ENCODE assay signal across 22 cellular contexts in the genomic region with DNA sequence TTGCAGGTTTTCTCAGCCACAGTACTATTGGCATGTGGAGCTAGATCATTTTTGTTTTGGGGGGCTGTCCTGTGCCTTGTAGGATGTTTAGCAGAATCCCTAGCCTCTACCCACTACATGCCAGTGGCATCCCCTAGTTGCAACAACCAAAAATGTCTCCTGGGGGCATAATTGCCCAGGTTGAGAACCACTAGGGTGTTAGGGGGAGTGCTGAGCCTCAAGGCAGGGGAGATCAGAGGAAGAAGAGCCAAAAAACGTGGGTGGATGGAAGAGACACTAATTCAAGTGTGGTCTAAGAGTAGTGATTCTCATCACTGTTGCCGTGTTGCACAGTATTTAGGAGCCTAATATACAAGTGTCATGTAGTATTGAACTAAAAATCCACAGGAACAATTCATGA. TPM values are rescaled to one million over a fixed set of nuclear protein-coding genes. Genes with fewer than 3 reads are reported as not detected.
DNase-seq lines count a peak whose midpoint lies in the region; ATAC-seq, FAIRE-seq and TF ChIP-seq lines count a peak whose summit lies in the region.
"Had no signal": no experiment of that assay in that cellular context is flagged by ENCODE, and none has a peak within 500 bp of the region (broad histone marks: within the 10 kb centered on the region; RNA-seq: fewer than 3 reads in every experiment).

No MANE protein-coding gene starts in this region.

- H2AFZ ChIP-seq in GM12878 (ENCODE audit: control insufficient read depth, low read depth, low read length) (no peak overlapping the region), osteoblast (ENCODE audit: low read length) (no peak overlapping the region)

- H3K4me3 ChIP-seq in Jurkat, Clone E6-1 (ENCODE audit: low read length): no peak overlapping the region
- H3K4me3 ChIP-seq in GM12878 (no peak overlapping the region), osteoblast (ENCODE audit: insufficient read depth, low read length) (no peak overlapping the region)
- H3K4me3 ChIP-seq in CD8-positive, alpha-beta memory T cell (ENCODE audit: low read length): no peak overlapping the region
- H3K4me3 ChIP-seq: adrenal gland, tibial nerve had no signal

- POLR2A ChIA-PET in activated CD4-positive, alpha-beta T cell treated with anti-CD3 and anti-CD28 coated beads for 36 hours (lab: Charles Lee): no interaction called here
- POLR2A ChIA-PET in GM12878 (lab: Charles Lee): no interaction called here
- POLR2A ChIA-PET in CD8-positive, alpha-beta memory T cell (lab: Charles Lee): no interaction called here

- peaks cover 28% of the 10 kb centered on the region for H3K27me3 Mint-ChIP-seq in activated CD4-positive, alpha-beta T cell treated with anti-CD3 and anti-CD28 coated beads for 36 hours
- H3K27me3 Mint-ChIP-seq in CD8-positive, alpha-beta memory T cell: peaks cover 16 to 46% of the 10 kb centered on the region in 2 donors

- H3K4me2 ChIP-seq in GM12878 (ENCODE audit: control insufficient read depth, insufficient read depth) (no peak overlapping the region), osteoblast (ENCODE audit: insufficient read depth, low read length) (no peak overlapping the region)

- RAD21 ChIA-PET in GM12878 (lab: Charles Lee; ENCODE audit: unreplicated experiment): no interaction called here

- H3K36me3 Mint-ChIP-seq in activated CD4-positive, alpha-beta T cell treated with anti-CD3 and anti-CD28 coated beads for 36 hours (ENCODE audit: low read depth): no peaks in the 10 kb centered on the region
- H3K36me3 Mint-ChIP-seq in CD8-positive, alpha-beta memory T cell: no peaks in the 10 kb centered on the region
- H3K36me3 Mint-ChIP-seq: brain; CD4-positive, CD25-positive, alpha-beta regulatory T cell; natural killer cell had no signal

- no peak for FAIRE-seq in GM12878 (lab: Jason Lieb, UNC)
- FAIRE-seq: keratinocyte, small intestine had no signal

- no peaks in the 10 kb centered on the region for H3K9me3 ChIP-seq in GM12878 (replicated peaks; ENCODE audit: control insufficient read depth, insufficient read depth, low read length)
- H3K9me3 ChIP-seq in osteoblast (ENCODE audit: low read depth, low read length): no peaks in the 10 kb centered on the region
- no peaks in the 10 kb centered on the region for H3K9me3 ChIP-seq in CD8-positive, alpha-beta memory T cell (ENCODE audit: low read length)
- H3K9me3 ChIP-seq: adrenal gland, tibial nerve had no signal

- H3K36me3 ChIP-seq in GM12878 (ENCODE audit: control insufficient read depth in 2 of 2, insufficient read depth in 2 of 2, low read length in 1 of 2) (no peaks in the 10 kb centered on the region), osteoblast (ENCODE audit: insufficient read depth, low read length) (no peaks in the 10 kb centered on the region)
- no peaks in the 10 kb centered on the region for H3K36me3 ChIP-seq in CD8-positive, alpha-beta memory T cell (ENCODE audit: insufficient read depth, low read length)
- H3K36me3 ChIP-seq: adrenal gland, tibial nerve had no signal

- H3K79me2 ChIP-seq in GM12878 (ENCODE audit: control insufficient read depth, insufficient read depth, low read length) (no peaks in the 10 kb centered on the region), osteoblast (ENCODE audit: insufficient read depth, low read length) (no peaks in the 10 kb centered on the region)

- no peak for TF ChIP-seq EP300 in GM12878 (IDR thresholded peaks at IDR 0.05; ENCODE audit: borderline replicate concordance in 1 of 2, control insufficient read depth in 1 of 2, low read depth in 2 of 2, low read length in 2 of 2)

- intact Hi-C loops in activated CD4-positive, alpha-beta T cell treated with anti-CD3 and anti-CD28 coated beads for 36 hours (cut with DNase I, micrococcal nuclease): no loop called here
- intact Hi-C loops in GM12878 (cut with micrococcal nuclease; ENCODE audit: unreplicated experiment): no loop called here

- no peak overlapping the region for H3K4me3 Mint-ChIP-seq in activated CD4-positive, alpha-beta T cell treated with anti-CD3 and anti-CD28 coated beads for 36 hours
- H3K4me3 Mint-ChIP-seq in CD8-positive, alpha-beta memory T cell: no peak overlapping the region
- H3K4me3 Mint-ChIP-seq: activated T-cell treated with anti-CD3 and anti-CD28 coated beads, Interleukin-2, amount 50 U/mL, for 24 hours; brain; CD4-positive, CD25-positive, alpha-beta regulatory T cell; natural killer cell; T-helper 1 cell treated with Interleukin-12 subunit alpha and Interleukin-12 subunit beta and Interleukin-4 antibody, amounts not matched to agents 30 μg/mL and 1 μg/mL, for 36 hours had no signal

- H3K27ac ChIP-seq in GM12878 (ENCODE audit: control insufficient read depth, insufficient read depth) (no peak overlapping the region), osteoblast (ENCODE audit: low read depth, low read length) (no peak overlapping the region)
- no peak overlapping the region for H3K27ac ChIP-seq in CD8-positive, alpha-beta memory T cell (ENCODE audit: low read depth, low read length)
- H3K27ac ChIP-seq: adrenal gland, tibial nerve had no signal

- H3K4me1 ChIP-seq in GM12878 (ENCODE audit: control insufficient read depth, insufficient read depth, low read length) (no peaks in the 10 kb centered on the region), osteoblast (ENCODE audit: insufficient read depth, low read length) (peaks cover 13% of the 10 kb centered on the region)
- no peaks in the 10 kb centered on the region for H3K4me1 ChIP-seq in CD8-positive, alpha-beta memory T cell (ENCODE audit: insufficient read depth, low read length)
- H3K4me1 ChIP-seq: adrenal gland had no signal

- ATAC-seq in activated CD4-positive, alpha-beta T cell treated with anti-CD3 and anti-CD28 coated beads for 36 hours: peak; percentile 12
- ATAC-seq in GM12878: no peak
- ATAC-seq in HG03571 (IDR thresholded peaks at IDR 0.05; ENCODE audit: unreplicated experiment): no peak
- ATAC-seq in GM21737 (IDR thresholded peaks at IDR 0.05; ENCODE audit: unreplicated experiment): no peak
- ATAC-seq: natural killer cell had no signal

- CTCF ChIA-PET in activated CD4-positive, alpha-beta T cell treated with anti-CD3 and anti-CD28 coated beads for 36 hours (lab: Charles Lee): interaction anchor here (1.3 kb wide), 1 partner anchor 9 kb away, joined by 3 read pairs; no protein-coding TSS in a partner anchor
- CTCF ChIA-PET in GM12878 (lab: Yijun Ruan, JAX): interaction anchor here (1.4 kb wide), 1 partner anchor 258 kb away, joined by 3 read pairs; no protein-coding TSS in a partner anchor
- CTCF ChIA-PET in CD8-positive, alpha-beta memory T cell (lab: Charles Lee): no interaction called here

- peak; percentile 11 for DNase-seq in activated CD4-positive, alpha-beta T cell treated with anti-CD3 and anti-CD28 coated beads for 36 hours
- no peak for DNase-seq in activated CD4-positive, alpha-beta T cell treated with anti-CD3 and anti-CD28 coated beads, Interleukin-2, amount 50 U/mL, for 1 hour
- peak; percentile 9 for DNase-seq in Jurkat, Clone E6-1 (ENCODE audit: low read depth, low spot score)
- DNase-seq in GM12878 (ENCODE audit: low read depth, low spot score): no peak
- DNase-seq in osteoblast (ENCODE audit: insufficient read length, low spot score, missing footprints): peak; percentile 22
- DNase-seq in CD8-positive, alpha-beta memory T cell: no peak
- DNase-seq: activated naive CD4-positive, alpha-beta T cell; activated T-cell treated with anti-CD3 and anti-CD28 coated beads, Interleukin-2, amount 50 U/mL, for 24 hours; adrenal gland; CD4-positive, CD25-positive, alpha-beta regulatory T cell; midbrain; natural killer cell; NCI-H1105; NCI-H1930; small intestine; stimulated activated CD8-positive, alpha-beta memory T cell treated with anti-CD3 and anti-CD28 coated beads, Interleukin-4, amount 100 ng/mL, for 48 hours had no signal

- no peaks in the 10 kb centered on the region for H3K9me3 Mint-ChIP-seq in activated CD4-positive, alpha-beta T cell treated with anti-CD3 and anti-CD28 coated beads for 36 hours (ENCODE audit: low read depth)
- peaks cover 0 to 3% (median 0%) of the 10 kb centered on the region in 5 donors for H3K9me3 Mint-ChIP-seq in CD8-positive, alpha-beta memory T cell
- H3K9me3 Mint-ChIP-seq: activated T-cell treated with anti-CD3 and anti-CD28 coated beads, Interleukin-2, amount 50 U/mL, for 24 hours; brain; CD4-positive, CD25-positive, alpha-beta regulatory T cell; natural killer cell; T-helper 1 cell treated with Interleukin-12 subunit alpha and Interleukin-12 subunit beta and Interleukin-4 antibody, amounts not matched to agents 30 μg/mL and 1 μg/mL, for 36 hours had no signal

- in situ Hi-C loops in GM12878 (cut with MboI): no loop called here

- TF ChIP-seq CTCF in GM12878 (IDR thresholded peaks at IDR 0.05 in 2 of 3, conservative IDR thresholded peaks at IDR 0.05 in 1 of 3; ENCODE audit: control insufficient read depth in 2 of 3, extremely low read depth in 1 of 3, insufficient read depth in 1 of 3, low read depth in 3 of 3, low read length in 3 of 3) (peak in 1 of 3 experiments; percentile 17; a peak in 2 of 6 replicates), osteoblast (IDR thresholded peaks at IDR 0.05; ENCODE audit: extremely low read depth, low read depth, low read length) (no peak)

- H3K27ac Mint-ChIP-seq in activated CD4-positive, alpha-beta T cell treated with anti-CD3 and anti-CD28 coated beads for 36 hours: no peak overlapping the region
- peak overlapping the region in 1 of 8 donors; percentile 49 for H3K27ac Mint-ChIP-seq in CD8-positive, alpha-beta memory T cell
- H3K27ac Mint-ChIP-seq: activated T-cell treated with anti-CD3 and anti-CD28 coated beads, Interleukin-2, amount 50 U/mL, for 24 hours; brain; CD4-positive, CD25-positive, alpha-beta regulatory T cell; natural killer cell; T-helper 1 cell treated with Interleukin-12 subunit alpha and Interleukin-12 subunit beta and Interleukin-4 antibody, amounts not matched to agents 30 μg/mL and 1 μg/mL, for 36 hours had no signal

- no peak overlapping the region for H3K9ac ChIP-seq in GM12878 (ENCODE audit: control insufficient read depth, insufficient read depth, low read length)

- no TSS peak for BruUV-seq in GM12878 (replicated peaks; lab: Mats Ljungman, UMichigan)

- SMC1A ChIA-PET in GM12878 (lab: Charles Lee; ENCODE audit: uncharacterized antibody, unreplicated experiment): no interaction called here

- H3K4me1 Mint-ChIP-seq in activated CD4-positive, alpha-beta T cell treated with anti-CD3 and anti-CD28 coated beads for 36 hours: no peaks in the 10 kb centered on the region
- peaks cover 0 to 2% (median 0%) of the 10 kb centered on the region in 3 donors for H3K4me1 Mint-ChIP-seq in CD8-positive, alpha-beta memory T cell
- H3K4me1 Mint-ChIP-seq: natural killer cell had no signal

- H3K27me3 ChIP-seq in GM12878 (replicated peaks in 1 of 2; ENCODE audit: control insufficient read depth in 2 of 2, insufficient read depth in 2 of 2, low read length in 1 of 2): no peaks in the 10 kb centered on the region
- no peaks in the 10 kb centered on the region for H3K27me3 ChIP-seq in osteoblast (ENCODE audit: insufficient read depth, low read length)
- no peaks in the 10 kb centered on the region for H3K27me3 ChIP-seq in CD8-positive, alpha-beta memory T cell (ENCODE audit: insufficient read depth, low read length, poor library complexity, severe bottlenecking)

- TF ChIP-seq POLR2A in GM12878 (IDR thresholded peaks at IDR 0.05; ENCODE audit: low read depth, low read length): no peak

- TF ChIP-seq RAD21 in GM12878 (IDR thresholded peaks at IDR 0.05; ENCODE audit: insufficient read depth, low read depth, low read length): peak; percentile 38; the same call in 1 of the 2 replicates

- WGBS in GM12878 (ENCODE audit: insufficient coverage, insufficient replicate concordance, low lambda C conversion rate, missing lambda C conversion rate): 19% methylated on average over 2 of the region's 2 CpGs

- H4K20me1 ChIP-seq in GM12878 (ENCODE audit: control insufficient read depth, insufficient read depth): no peaks in the 10 kb centered on the region
- H4K20me1 ChIP-seq in osteoblast (ENCODE audit: insufficient read depth, low read length): no peaks in the 10 kb centered on the region

RNA-seq across cellular contexts. Expression of gene CCNY, which starts 31.7 kb away (rescaled TPM):
- total RNA-seq in activated CD4-positive, alpha-beta T cell treated with anti-CD3 and anti-CD28 coated beads for 36 hours: 10 to 100 TPM; 49.4 to 54.0 TPM
- 43.3 TPM for polyA plus RNA-seq in Jurkat, Clone E6-1 (2012; ENCODE audit: insufficient read depth, insufficient read length)
- 18.2 and 19.4 TPM in 2 replicates for total RNA-seq in GM12878 (2013; cell fraction: nucleolus; rRNA removed)
- total RNA-seq in GM12878 (2014; rRNA removed) (26.8 and 28.1 TPM in 2 replicates), GM12878 (2014; rRNA removed; fragmentation: Illumina TruSeq; extraction: Trizol) (23.6 and 25.3 TPM in 2 replicates), GM12878 (2021) (47.8 and 50.0 TPM in 2 replicates), osteoblast (53.2 and 63.9 TPM in 2 replicates)
- 13.3 TPM for polyA plus RNA-seq in GM12878 (2011; ENCODE audit: low read depth)
- polyA plus RNA-seq in GM12878 (2011; rRNA removed) (47.3 and 47.9 TPM in 2 replicates), GM12878 (2014; fragmentation: Illumina TruSeq; extraction: Trizol) (43.9 and 48.5 TPM in 2 replicates), GM12878 (2014; fragmentation: Nextera tagmentation; extraction: Ambion mirVana) (1 to 10 TPM; 6.5 to 7.7 TPM), GM12878 (2014; rRNA removed) (29.6 and 34.2 TPM in 2 replicates), GM12878 (2016; fragmentation: Nextera tagmentation; extraction: Ambion mirVana) (1 to 10 TPM; 3.6 to 5.0 TPM)
- 21.0 and 23.0 TPM in 2 replicates for polyA plus RNA-seq in GM12878 (2011; cell fraction: cytosol; rRNA removed)
- 10.0 and 14.8 TPM in 2 replicates for polyA plus RNA-seq in GM12878 (2011; cell fraction: nucleus; rRNA removed)
- polyA plus RNA-seq in GM12878 (2012): 22.2 and 22.7 TPM in 2 replicates
- polyA minus RNA-seq in GM12878 (2011; rRNA and poly(A)+ RNA removed): 59.8 and 67.7 TPM in 2 replicates
- 8.8 and 17.6 TPM in 2 replicates for polyA minus RNA-seq in GM12878 (2011; cell fraction: cytosol; rRNA and poly(A)+ RNA removed)
- 7.0 and 12.2 TPM in 2 replicates for polyA minus RNA-seq in GM12878 (2011; cell fraction: nucleus; rRNA and poly(A)+ RNA removed)
- 10 to 100 TPM; 58.4 to 65.2 TPM for total RNA-seq in CD8-positive, alpha-beta memory T cell
- 15.1 TPM for polyA plus RNA-seq in CD8-positive, alpha-beta memory T cell

Comparison
In these comparisons a context has a peak if more than half of its experiments do, and no peak if none do; other contexts are left out.
1. DNase-seq: peak in activated CD4-positive, alpha-beta T cell treated with anti-CD3 and anti-CD28 coated beads for 36 hours (single experiment), Jurkat, Clone E6-1 (single experiment) and osteoblast (single experiment); none in activated CD4-positive, alpha-beta T cell treated with anti-CD3 and anti-CD28 coated beads, Interleukin-2, amount 50 U/mL, for 1 hour (single experiment), GM12878 (single experiment) and CD8-positive, alpha-beta memory T cell (0 of 5).